8 cellular contexts compared by ENCODE assay signal in the genomic region with DNA sequence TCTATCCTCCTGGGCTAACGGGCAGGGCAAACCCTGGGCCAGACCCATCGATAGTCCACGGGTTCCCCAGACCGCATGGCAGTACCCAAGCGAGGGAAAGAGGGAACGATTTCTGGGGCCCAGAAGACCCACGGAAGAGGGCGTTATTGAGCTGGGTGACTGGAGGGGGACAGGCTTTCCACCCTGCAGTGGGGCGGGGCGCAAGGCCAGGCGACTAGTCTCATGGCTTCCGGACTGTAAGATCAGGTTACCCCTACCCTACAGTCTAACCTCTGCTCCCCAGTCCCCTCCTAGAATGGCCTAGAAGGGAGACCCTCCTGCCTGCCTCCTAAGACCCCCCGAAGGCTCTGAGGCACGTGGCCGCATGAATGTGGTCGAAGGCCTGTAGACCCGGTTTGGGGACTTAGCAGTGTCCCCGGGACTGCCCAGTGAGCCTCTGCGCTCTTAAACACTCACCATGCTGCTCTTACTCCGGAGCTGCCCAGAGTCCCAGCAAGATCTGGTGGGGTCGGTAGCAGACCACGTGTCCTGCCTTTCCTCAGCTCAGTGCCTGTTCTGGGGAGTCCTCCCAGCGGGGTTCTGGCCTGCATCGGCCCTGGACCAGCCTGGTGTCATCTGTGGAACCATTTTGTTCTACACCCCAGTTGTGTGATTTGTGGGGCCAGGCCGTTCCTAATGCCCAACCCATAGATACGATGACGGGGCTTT. TPM values are rescaled to one million over a fixed set of nuclear protein-coding genes. Genes with fewer than 3 reads are reported as not detected.
A peak's percentile ranks its signal among the peaks of the same experiment; 100 is the strongest.
DNase-seq lines count a peak whose midpoint lies in the region; ATAC-seq and TF ChIP-seq lines count a peak whose summit lies in the region.

No MANE protein-coding gene starts in this region.

- peaks cover 26 to 54% (median 37%) of the 10 kb centered on the region in 4 donors for H3K4me1 ChIP-seq in stomach

- ATAC-seq in GM19438 (IDR thresholded peaks at IDR 0.05; ENCODE audit: low read depth, unreplicated experiment) (peak; percentile 5), HG03442 (IDR thresholded peaks at IDR 0.05; ENCODE audit: unreplicated experiment) (no peak)

- WGBS in stomach, 5 donors = 2 to 7% (median 6%) methylated on average over 17 to 27 of the region's 27 CpGs

- peak overlapping the region; percentile 88 to 99 (median 96) for H3K27ac ChIP-seq in stomach

- intact Hi-C loops in stomach (cut with DNase I; ENCODE audit: low total_unique reads) = no loop called here

- TF ChIP-seq POLR2A in stomach (IDR thresholded peaks at IDR 0.05) = no peak

- peak overlapping the region; percentile 57 to 70 (median 65) for H3K4me3 ChIP-seq in stomach

- H3K9me3 ChIP-seq in stomach = no peaks in the 10 kb centered on the region

- TF ChIP-seq EP300 in stomach (IDR thresholded peaks at IDR 0.05) = no peak

- peaks cover 13 to 16% (median 14%) of the 10 kb centered on the region in 4 donors for H3K36me3 ChIP-seq in stomach

- TF ChIP-seq CTCF in stomach (IDR thresholded peaks at IDR 0.05) = no peak

- no peaks in the 10 kb centered on the region for H3K27me3 ChIP-seq in stomach

- DNase-seq in AML-193 (lab: John Stamatoyannopoulos, UW) = peak; percentile 29 to 38
- peak; percentile 57 for DNase-seq in NCI-H1694 treated with DMSO at 0.1 percent for 48 hours (lab: John Stamatoyannopoulos, UW)
- DNase-seq in activated CD4-positive, alpha-beta T cell treated with anti-CD3 and anti-CD28 coated beads for 48 hours = peak; percentile 71
- DNase-seq in ecto neural progenitor cell (ENCODE audit: low spot score) = peak; percentile 86
- DNase-seq in medulla oblongata (ENCODE audit: extremely low spot score) = peak; percentile 77
- DNase-seq in stomach = peak; percentile 67

RNA-seq across cellular contexts. Expression of a gene that starts 13.1 kb away (rescaled TPM):
- total RNA-seq in stomach = 10 to 100 TPM in 2 of 5 donors, 1 to 10 TPM in 3; 1.0 to 66.0 (median 2.3) TPM
- 10 to 100 TPM in 2 of 3 donors, 1 to 10 TPM in 1; 8.2 to 24.9 (median 10.7) TPM for polyA plus RNA-seq in stomach

RNA-seq across cellular contexts. Expression of a gene that starts 24.3 kb away (rescaled TPM):
- 100 to 1,000 TPM in 1 of 5 donors, 10 to 100 TPM in 4; 12.9 to 105 (median 40.1) TPM for total RNA-seq in stomach
- polyA plus RNA-seq in stomach = 1 to 10 TPM; 3.7 to 9.9 (median 9.7) TPM

RNA-seq across cellular contexts. Expression of a gene that starts 25.6 kb away (rescaled TPM):
- 10 to 100 TPM in 4 of 5 donors, 1 to 10 TPM in 1; 5.9 to 68.7 (median 25.3) TPM for total RNA-seq in stomach
- 10 to 100 TPM in 1 of 3 donors, 1 to 10 TPM in 2; 4.6 to 10.2 (median 6.3) TPM for polyA plus RNA-seq in stomach

RNA-seq across cellular contexts. Expression of a gene that starts 33.5 kb away (rescaled TPM):
- total RNA-seq in stomach = 10 to 100 TPM in 2 of 5 donors, 1 to 10 TPM in 2, under 1 TPM in 1; 0.58 to 70.1 (median 4.6) TPM
- 1 to 10 TPM; 6.6 to 9.2 (median 7.9) TPM for polyA plus RNA-seq in stomach

RNA-seq across cellular contexts. Expression of a gene that starts 47.3 kb away (rescaled TPM):
- total RNA-seq in stomach = 10 to 100 TPM in 3 of 5 donors, 1 to 10 TPM in 2; 5.2 to 37.6 (median 14.9) TPM
- polyA plus RNA-seq in stomach = 10 to 100 TPM in 1 of 3 donors, 1 to 10 TPM in 2; 6.3 to 10.3 (median 8.0) TPM

Comparison
In these comparisons a context has a peak if more than half of its experiments do, and no peak if none do; other contexts are left out.
1. DNase-seq: peak in every context shown above with its lines; median percentile 86 in ecto neural progenitor cell; 77 in medulla oblongata; 71 in activated CD4-positive, alpha-beta T cell treated with anti-CD3 and anti-CD28 coated beads for 48 hours; 67 in stomach; 57 in NCI-H1694 treated with DMSO at 0.1 percent for 48 hours; 34 in AML-193.